1 cellular context compared by ENCODE assay signal in genomic region chr1:153945795-153946621, GRCh38.
TF ChIP-seq lines count a peak whose summit lies in the region.

No MANE protein-coding gene starts in this region.

TF ChIP-seq in HepG2, 621 proteins besides CTCF, POLR2A, EP300 and RAD21 (continues in another document):
- TF ChIP-seq NFKBIZ (CRISPR knock-in tag; IDR thresholded peaks at IDR 0.05) (no peak), ZGPAT (CRISPR knock-in tag; IDR thresholded peaks at IDR 0.05) (peak; percentile 26; the same call in 1 of the 2 replicates), FOSL2 (CRISPR knock-in tag; IDR thresholded peaks at IDR 0.05) (peak; percentile 9; the same call in 1 of the 2 replicates), ZMYM4 (CRISPR knock-in tag; IDR thresholded peaks at IDR 0.05) (peak; percentile 37; the same call in 1 of the 2 replicates), GABPB1 (CRISPR knock-in tag; IDR thresholded peaks at IDR 0.05) (peak; percentile 89), ZSCAN31 (CRISPR knock-in tag; IDR thresholded peaks at IDR 0.05; ENCODE audit: low read depth) (peak; percentile 47; the same call in 1 of the 2 replicates), ARID4A (CRISPR knock-in tag; IDR thresholded peaks at IDR 0.05; ENCODE audit: borderline replicate concordance) (peak; percentile 49), TCF12 (IDR thresholded peaks at IDR 0.05) (no peak), TCF12 (CRISPR knock-in tag; IDR thresholded peaks at IDR 0.05) (0 out of 2 replicates have a peak, but pooled peaks have one; percentile 28), SKIL (CRISPR knock-in tag; IDR thresholded peaks at IDR 0.05; ENCODE audit: borderline replicate concordance) (peak; percentile 69), ZNF749 (CRISPR knock-in tag; IDR thresholded peaks at IDR 0.05; ENCODE audit: borderline replicate concordance) (peak; percentile 41; the same call in 1 of the 2 replicates), ATF2 (CRISPR knock-in tag; IDR thresholded peaks at IDR 0.05) (no peak), MTERF4 (CRISPR knock-in tag; IDR thresholded peaks at IDR 0.05) (0 out of 2 replicates have a peak, but pooled peaks have one; percentile 31), TFDP1 (CRISPR knock-in tag; IDR thresholded peaks at IDR 0.05; ENCODE audit: borderline replicate concordance) (peak; percentile 42; the same call in 1 of the 2 replicates), HMGA1 (CRISPR knock-in tag; conservative IDR thresholded peaks at IDR 0.05) (no peak), ARNT2 (CRISPR knock-in tag; IDR thresholded peaks at IDR 0.05; ENCODE audit: low read depth) (peak; percentile 8; the same call in 1 of the 2 replicates), DZIP1 (CRISPR knock-in tag; IDR thresholded peaks at IDR 0.05) (no peak), ZC3H4 (CRISPR knock-in tag; IDR thresholded peaks at IDR 0.05; ENCODE audit: borderline replicate concordance) (no peak), ZBTB38 (CRISPR knock-in tag; IDR thresholded peaks at IDR 0.05) (peak; percentile 15; the same call in 1 of the 2 replicates), KAT8 (CRISPR knock-in tag; IDR thresholded peaks at IDR 0.05) (peak; percentile 19; the same call in 1 of the 2 replicates), ZNF784 (CRISPR knock-in tag; IDR thresholded peaks at IDR 0.05; ENCODE audit: borderline replicate concordance) (no peak; the same call in 1 of the 2 replicates), RBM39 (IDR thresholded peaks at IDR 0.05; ENCODE audit: low read depth, low read length, poor library complexity, severe bottlenecking) (peak; percentile 58), ZNF101 (CRISPR knock-in tag; IDR thresholded peaks at IDR 0.05; ENCODE audit: borderline replicate concordance, low read depth) (no peak), RBFOX2 (IDR thresholded peaks at IDR 0.05; ENCODE audit: low read depth, low read length) (peak; percentile 79), UBTF (CRISPR knock-in tag; IDR thresholded peaks at IDR 0.05) (peak; percentile 48), ZNF557 (CRISPR knock-in tag; IDR thresholded peaks at IDR 0.05) (no peak), FOXJ3 (CRISPR knock-in tag; IDR thresholded peaks at IDR 0.05; ENCODE audit: borderline replicate concordance) (no peak), TFE3 (CRISPR knock-in tag; IDR thresholded peaks at IDR 0.05) (peak; percentile 63), ZNF501 (CRISPR knock-in tag; IDR thresholded peaks at IDR 0.05) (peak; percentile 83), BORCS8-MEF2B (CRISPR knock-in tag; IDR thresholded peaks at IDR 0.05) (peak; percentile 29; the same call in 1 of the 2 replicates), KDM5B (CRISPR knock-in tag; IDR thresholded peaks at IDR 0.05; ENCODE audit: borderline replicate concordance) (peak; percentile 56; the same call in 1 of the 2 replicates), HNF4A (CRISPR knock-in tag; IDR thresholded peaks at IDR 0.05) (no peak), SPEN (CRISPR knock-in tag; IDR thresholded peaks at IDR 0.05; ENCODE audit: low read depth) (0 out of 2 replicates have a peak, but pooled peaks have one; percentile 15), ZNF878 (CRISPR knock-in tag; IDR thresholded peaks at IDR 0.05) (no peak), TBX2 (CRISPR knock-in tag; IDR thresholded peaks at IDR 0.05; ENCODE audit: borderline replicate concordance) (peak; percentile 65; the same call in 1 of the 2 replicates), GATAD1 (CRISPR knock-in tag; IDR thresholded peaks at IDR 0.05) (peak; percentile 55; the same call in 1 of the 2 replicates), ZNF563 (CRISPR knock-in tag; IDR thresholded peaks at IDR 0.05) (0 out of 2 replicates have a peak, but pooled peaks have one; percentile 42), ZNF709 (CRISPR knock-in tag; IDR thresholded peaks at IDR 0.05) (no peak), EED (CRISPR knock-in tag; IDR thresholded peaks at IDR 0.05) (0 out of 2 replicates have a peak, but pooled peaks have one; percentile 22), WIZ (CRISPR knock-in tag; IDR thresholded peaks at IDR 0.05) (peak; percentile 74; the same call in 1 of the 2 replicates), NR2F6 (IDR thresholded peaks at IDR 0.05) (no peak), NR2F6 (CRISPR knock-in tag; IDR thresholded peaks at IDR 0.05) (peak; percentile 33; the same call in 1 of the 2 replicates), XRCC5 (optimal IDR thresholded peaks at IDR 0.05; ENCODE audit: low read length) (no peak)
